Comparison of ENCODE assay signal across 26 cellular contexts in genomic region chr2:51329512-51329911, GRCh38.
"Had no signal": no experiment of that assay in that cellular context is flagged by ENCODE, and none has a peak within 500 bp of the region (broad histone marks: within the 10 kb centered on the region; RNA-seq: fewer than 3 reads in every experiment).

No MANE protein-coding gene starts in this region.

- H3K36me3 ChIP-seq: heart right ventricle, lower lobe of right lung, ovary, stomach, thyroid gland, vagina had no signal

- H3K4me3 ChIP-seq: dorsolateral prefrontal cortex, heart right ventricle, lower lobe of right lung, ovary, smooth muscle cell, stomach, thyroid gland, vagina had no signal

- H3K27me3 ChIP-seq: dorsolateral prefrontal cortex, heart right ventricle, ovary, stomach, thyroid gland, vagina had no signal

- H3K9me3 ChIP-seq: lower lobe of right lung, ovary, stomach, thyroid gland, vagina had no signal

- H3K27ac Mint-ChIP-seq: natural killer cell had no signal

- H3K27ac ChIP-seq: dorsolateral prefrontal cortex, heart right ventricle, lower lobe of right lung, ovary, stomach, thyroid gland, vagina had no signal

- FAIRE-seq: colon had no signal

- H3K36me3 Mint-ChIP-seq: natural killer cell had no signal

- H3K4me3 Mint-ChIP-seq: natural killer cell had no signal

- H3K4me1 ChIP-seq: heart right ventricle, lower lobe of right lung, stomach, thyroid gland, vagina had no signal

- H3K4me2 ChIP-seq: smooth muscle cell had no signal

- DNase-seq: cerebellar nuclear complex; dorsolateral prefrontal cortex; effector CD4-positive, alpha-beta T cell; foreskin melanocyte; glutamatergic neuron; heart right ventricle; hippocampal formation; islet precursor cell; left ventricle myocardium superior; lower lobe of right lung; natural killer cell; occipital lobe; ovary; retina; stimulated activated CD4-positive, alpha-beta T cell treated with anti-CD3 and anti-CD28 coated beads, Interleukin-12 subunit alpha, Interleukin-12 subunit beta, amount 100 ng/mL, for 4 hours; stimulated activated CD4-positive, alpha-beta T cell treated with anti-CD3 and anti-CD28 coated beads, Interleukin-1b, Interleukin-23, amount 100 ng/mL, for 48 hours; stimulated activated CD4-positive, alpha-beta T cell treated with anti-CD3 and anti-CD28 coated beads, Interleukin-4, amount 100 ng/mL, for 1 hour; stimulated activated CD8-positive, alpha-beta memory T cell treated with anti-CD3 and anti-CD28 coated beads, Interleukin-4, amount 100 ng/mL, for 48 hours; stimulated activated naive CD4-positive, alpha-beta T cell treated with Interleukin-2 at 50 U/mL for 16 hours; stomach; thyroid gland had no signal

- H3K4me1 Mint-ChIP-seq: natural killer cell had no signal

- ATAC-seq: esophagus mucosa, heart right ventricle, left ventricle myocardium superior, lower lobe of right lung, natural killer cell, sciatic nerve had no signal
